Comparison of ENCODE assay signal across 8 cellular contexts in genomic region chr12:50220357-50221061, GRCh38. TPM values are rescaled to one million over a fixed set of nuclear protein-coding genes. Genes with fewer than 3 reads are reported as not detected.
DNase-seq lines count a peak whose midpoint lies in the region; ATAC-seq, FAIRE-seq and TF ChIP-seq lines count a peak whose summit lies in the region.

No MANE protein-coding gene starts in this region.

- intact Hi-C loops in right lobe of liver (cut with DNase I): no loop called here
- intact Hi-C loops in HepG2 (cut with micrococcal nuclease; ENCODE audit: unreplicated experiment): no loop called here

- TF ChIP-seq POLR2A in right lobe of liver (IDR thresholded peaks at IDR 0.05) (no peak), HepG2 (IDR thresholded peaks at IDR 0.05; ENCODE audit: insufficient read depth in 1 of 2, low read depth in 2 of 2, low read length in 2 of 2) (no peak)

- TF ChIP-seq EP300 in HepG2 (IDR thresholded peaks at IDR 0.05; ENCODE audit: low read depth in 2 of 2, low read length in 2 of 2) (no peak), HepG2 (CRISPR knock-in tag; IDR thresholded peaks at IDR 0.05; ENCODE audit: borderline replicate concordance) (no peak)

- H3K27me3 Mint-ChIP-seq in activated CD4-positive, alpha-beta memory T cell treated with anti-CD3 and anti-CD28 coated beads, Interleukin-2, amount 10 ng/mL, durations not matched to agents 7 days and 5 days: no peaks in the 10 kb centered on the region
- H3K27me3 Mint-ChIP-seq in glutamatergic neuron (ENCODE audit: unreplicated experiment): peaks cover 2% of the 10 kb centered on the region

- no peaks in the 10 kb centered on the region for H3K9me3 Mint-ChIP-seq in activated CD4-positive, alpha-beta memory T cell treated with anti-CD3 and anti-CD28 coated beads, Interleukin-2, amount 10 ng/mL, durations not matched to agents 7 days and 5 days
- H3K9me3 Mint-ChIP-seq in glutamatergic neuron (ENCODE audit: unreplicated experiment): peaks cover 2% of the 10 kb centered on the region

- WGBS in right lobe of liver (ENCODE audit: insufficient coverage, low coverage, low lambda C conversion rate, missing lambda C conversion rate): 30% methylated on average over 4 of the region's 4 CpGs
- WGBS in HepG2 (ENCODE audit: low lambda C conversion rate): 93% methylated on average over 4 of the region's 4 CpGs

- H3K4me2 ChIP-seq in HepG2 (ENCODE audit: low read depth, low read length): no peak overlapping the region

- no peak overlapping the region for H3K27ac Mint-ChIP-seq in activated CD4-positive, alpha-beta memory T cell treated with anti-CD3 and anti-CD28 coated beads, Interleukin-2, amount 10 ng/mL, durations not matched to agents 7 days and 5 days
- peak overlapping the region; percentile 93 for H3K27ac Mint-ChIP-seq in glutamatergic neuron (ENCODE audit: unreplicated experiment)

- no peak for FAIRE-seq in HepG2 (lab: Jason Lieb, UNC)

- H3K4me1 ChIP-seq in right lobe of liver (peaks cover 0 to 9% (median 0%) of the 10 kb centered on the region in 4 donors), HepG2 (ENCODE audit: insufficient read depth, low read length) (peaks cover 9% of the 10 kb centered on the region; the same call in 1 of the 2 replicates)

- BruUV-seq in HepG2 (replicated peaks; lab: Mats Ljungman, UMichigan): no TSS peak

- no peak overlapping the region for H2AFZ ChIP-seq in HepG2 (ENCODE audit: low read length)

- H3K27me3 ChIP-seq in right lobe of liver: no peaks in the 10 kb centered on the region
- no peaks in the 10 kb centered on the region for H3K27me3 ChIP-seq in HepG2 (ENCODE audit: control insufficient read depth in 1 of 2, insufficient read depth in 2 of 2, low read length in 2 of 2)
- H3K27me3 ChIP-seq in HL-60 (ENCODE audit: insufficient read depth, poor library complexity, severe bottlenecking): no peaks in the 10 kb centered on the region

- H3K9me3 ChIP-seq in right lobe of liver (no peaks in the 10 kb centered on the region), HepG2 (ENCODE audit: low read length) (no peaks in the 10 kb centered on the region)

- CTCF ChIA-PET in HepG2 (lab: Yijun Ruan, JAX; ENCODE audit: low intra/inter-chr PET ratio, low total read pairs): no interaction called here
- CTCF ChIA-PET in activated CD4-positive, alpha-beta memory T cell treated with anti-CD3 and anti-CD28 coated beads, Interleukin-2, amount 10 ng/mL, durations not matched to agents 7 days and 5 days (lab: Charles Lee): interaction anchor here (0.7 to 3.7 kb wide), 12 partner anchors 9 to 109 kb away, joined by 3 to 18 read pairs (median 6); partner anchors contain the start of genes CERS5, COX14 and LIMA1

- peaks cover 22% of the 10 kb centered on the region for H3K36me3 Mint-ChIP-seq in activated CD4-positive, alpha-beta memory T cell treated with anti-CD3 and anti-CD28 coated beads, Interleukin-2, amount 10 ng/mL, durations not matched to agents 7 days and 5 days (ENCODE audit: low read depth)
- H3K36me3 Mint-ChIP-seq in glutamatergic neuron (ENCODE audit: unreplicated experiment): no peaks in the 10 kb centered on the region

- no peak overlapping the region for H3K4me3 Mint-ChIP-seq in activated CD4-positive, alpha-beta memory T cell treated with anti-CD3 and anti-CD28 coated beads, Interleukin-2, amount 10 ng/mL, durations not matched to agents 7 days and 5 days
- H3K4me3 Mint-ChIP-seq in glutamatergic neuron (ENCODE audit: unreplicated experiment): no peak overlapping the region

- no peak for TF ChIP-seq RAD21 in HepG2 (CRISPR knock-in tag; IDR thresholded peaks at IDR 0.05)

- H3K4me1 Mint-ChIP-seq in activated CD4-positive, alpha-beta memory T cell treated with anti-CD3 and anti-CD28 coated beads, Interleukin-2, amount 10 ng/mL, durations not matched to agents 7 days and 5 days: peaks cover 50% of the 10 kb centered on the region
- peaks cover 3% of the 10 kb centered on the region for H3K4me1 Mint-ChIP-seq in glutamatergic neuron (ENCODE audit: low read depth, unreplicated experiment)

- ATAC-seq in right lobe of liver: peak; percentile 63 to 82 (median 74)
- no peak for ATAC-seq in HepG2

- H4K20me1 ChIP-seq in HepG2 (ENCODE audit: insufficient read depth, low read length): no peaks in the 10 kb centered on the region

- H3K79me2 ChIP-seq in HepG2 (ENCODE audit: insufficient read depth, low read length): no peaks in the 10 kb centered on the region

- H3K9ac ChIP-seq in HepG2 (ENCODE audit: insufficient read depth, low read depth, low read length): no peak overlapping the region

- TF ChIP-seq CTCF in right lobe of liver (IDR thresholded peaks at IDR 0.05) (no peak), HepG2 (CRISPR knock-in tag; IDR thresholded peaks at IDR 0.05) (no peak), HL-60 (IDR thresholded peaks at IDR 0.05; ENCODE audit: insufficient read depth, low read length) (no peak), glutamatergic neuron (IDR thresholded peaks at IDR 0.05; ENCODE audit: partially characterized antibody, unreplicated experiment) (no peak)

- in situ Hi-C loops in HepG2 (cut with HindIII; ENCODE audit: extremely low pct_ligation_motif_present, low pct_unique_long_range_greater_than_20kb): no loop called here

- H3K27ac ChIP-seq in right lobe of liver: peak overlapping the region; percentile 7 to 25 (median 20)
- H3K27ac ChIP-seq in HepG2 (ENCODE audit: extremely low read length, insufficient read depth, low read length): no peak overlapping the region
- H3K27ac ChIP-seq in HL-60 (replicated peaks): peak overlapping the region; percentile 60

- DNase-seq in right lobe of liver (no peak), HepG2 (ENCODE audit: low spot score) (no peak), HL-60 (ENCODE audit: low read depth in 1 of 2, low spot score in 1 of 2) (peak in 1 of 2 experiments; percentile 66), glutamatergic neuron (no peak), NCI-H128 (lab: John Stamatoyannopoulos, UW; ENCODE audit: unreplicated experiment) (no peak), SW480 (ENCODE audit: low spot score) (no peak)
- DNase-seq in activated CD4-positive, alpha-beta memory T cell treated with anti-CD3 and anti-CD28 coated beads, Interleukin-2, amount 10 ng/mL, durations not matched to agents 7 days and 5 days: peak; percentile 66
- DNase-seq in stimulated activated CD4-positive, alpha-beta T cell treated with anti-CD3 and anti-CD28 coated beads, Interleukin-2, amount 100 ng/mL, for 24 hours: peak; percentile 36 to 43

- H3K4me3 ChIP-seq in right lobe of liver: peak overlapping the region; percentile 22 to 35 (median 28)
- no peak overlapping the region for H3K4me3 ChIP-seq in HepG2 (replicated peaks in 1 of 3; ENCODE audit: insufficient read depth in 1 of 3, low read depth in 2 of 3, low read length in 3 of 3)
- peak overlapping the region; percentile 68 for H3K4me3 ChIP-seq in HL-60 (replicated peaks; ENCODE audit: insufficient read depth, low read length)

- H3K36me3 ChIP-seq in right lobe of liver (no peaks in the 10 kb centered on the region), HepG2 (replicated peaks in 1 of 2; ENCODE audit: control insufficient read depth in 1 of 2, insufficient read depth in 2 of 2, low read length in 2 of 2) (0 out of 5 replicates have a peak, but pooled peaks cover 0 to 12% of the 10 kb centered on the region in 2 experiments)

- POLR2A ChIA-PET in HepG2 (lab: Yijun Ruan, JAX): no interaction called here
- POLR2A ChIA-PET in activated CD4-positive, alpha-beta memory T cell treated with anti-CD3 and anti-CD28 coated beads, Interleukin-2, amount 10 ng/mL, durations not matched to agents 7 days and 5 days (lab: Charles Lee): interaction anchor here (0.7 to 4.1 kb wide), 22 partner anchors 9 to 181 kb away, joined by 3 to 48 read pairs (median 10); partner anchors contain the start of genes CERS5, COX14, LARP4 and LIMA1

TF ChIP-seq in HepG2, 621 proteins besides CTCF, POLR2A, EP300 and RAD21:
- no peak for TF ChIP-seq RBM22 (optimal IDR thresholded peaks at IDR 0.05; ENCODE audit: low read length)
- TF ChIP-seq MAFK (conservative IDR thresholded peaks at IDR 0.05 in 1 of 2, IDR thresholded peaks at IDR 0.05 in 1 of 2; ENCODE audit: low read length in 2 of 2): 0 out of 4 replicates have a peak, but pooled peaks of 1 of the 2 experiments have one; percentile 6

RNA-seq across cellular contexts. Expression of gene CERS5, which starts 53.3 kb away (rescaled TPM):
- total RNA-seq in right lobe of liver (10 to 100 TPM in 2 of 6 experiments, 1 to 10 TPM in 4; 5.0 to 12.0 (median 8.0) TPM), HepG2 (2016; rRNA removed; fragmentation: Illumina TruSeq; extraction: Trizol) (15.3 and 22.3 TPM in 2 replicates), glutamatergic neuron (ENCODE audit: unreplicated experiment) (125 TPM)
- 10.3 and 12.1 TPM in 2 replicates for total RNA-seq in HepG2 (2016; cell fraction: cytosol; rRNA removed; fragmentation: Illumina TruSeq; extraction: Trizol; ENCODE audit: low read depth)
- 13.6 and 22.8 TPM in 2 replicates for total RNA-seq in HepG2 (2016; cell fraction: insoluble cytoplasmic fraction; rRNA removed; fragmentation: Illumina TruSeq; extraction: Trizol)
- total RNA-seq in HepG2 (2016; cell fraction: membrane; rRNA removed; fragmentation: Illumina TruSeq; extraction: Trizol): 18.3 and 19.2 TPM in 2 replicates
- 34.1 and 37.5 TPM in 2 replicates for total RNA-seq in HepG2 (2016; cell fraction: nucleus; rRNA removed; fragmentation: Illumina TruSeq; extraction: Trizol)
- 37.5 and 48.8 TPM in 2 replicates for polyA plus RNA-seq in HepG2 (2011; rRNA removed)
- polyA plus RNA-seq in HepG2 (2011; cell fraction: cytosol; rRNA removed): 24.8 and 42.9 TPM in 2 replicates
- polyA plus RNA-seq in HepG2 (2011; cell fraction: nucleus; rRNA removed): 37.4 and 42.7 TPM in 2 replicates
- 18.5 and 22.9 TPM in 2 replicates for polyA plus RNA-seq in HepG2 (2012)
- 11.3 and 11.6 TPM in 2 replicates for polyA plus RNA-seq in HepG2 (2016; cell fraction: cytosol; fragmentation: Illumina TruSeq; extraction: Trizol; ENCODE audit: low read depth)
- polyA plus RNA-seq in HepG2 (2016; cell fraction: insoluble cytoplasmic fraction; fragmentation: Illumina TruSeq; extraction: Trizol; ENCODE audit: low read depth): 16.0 and 16.6 TPM in 2 replicates
- 17.8 and 18.4 TPM in 2 replicates for polyA plus RNA-seq in HepG2 (2016; cell fraction: membrane; fragmentation: Illumina TruSeq; extraction: Trizol; ENCODE audit: low read depth)
- polyA plus RNA-seq in HepG2 (2016; cell fraction: nucleus; fragmentation: Illumina TruSeq; extraction: Trizol; ENCODE audit: insufficient read depth, low read depth): 69.6 and 73.1 TPM in 2 replicates
- polyA minus RNA-seq in HepG2 (2011; rRNA and poly(A)+ RNA removed; ENCODE audit: low replicate concordance): 54.7 and 68.3 TPM in 2 replicates
- polyA minus RNA-seq in HepG2 (2011; cell fraction: cytosol; rRNA and poly(A)+ RNA removed): 16.2 and 19.3 TPM in 2 replicates
- 29.5 and 31.8 TPM in 2 replicates for polyA minus RNA-seq in HepG2 (2011; cell fraction: nucleus; rRNA and poly(A)+ RNA removed)
- total RNA-seq in activated CD4-positive, alpha-beta memory T cell treated with anti-CD3 and anti-CD28 coated beads, Interleukin-2, amount 10 ng/mL, durations not matched to agents 7 days and 5 days: 10 to 100 TPM; 48.4 to 56.3 TPM

Comparison
In these comparisons a context has a peak if more than half of its experiments do, and no peak if none do; other contexts are left out.
1. H3K4me3 ChIP-seq: peak in right lobe of liver (3 of 3) and HL-60 (single experiment); none in HepG2 (0 of 3).
2. DNase-seq: peak in activated CD4-positive, alpha-beta memory T cell treated with anti-CD3 and anti-CD28 coated beads, Interleukin-2, amount 10 ng/mL, durations not matched to agents 7 days and 5 days (single experiment) and stimulated activated CD4-positive, alpha-beta T cell treated with anti-CD3 and anti-CD28 coated beads, Interleukin-2, amount 100 ng/mL, for 24 hours (2 of 2); none in right lobe of liver (0 of 3), HepG2 (single experiment), glutamatergic neuron (single experiment), NCI-H128 (single experiment) and SW480 (single experiment).